In genomic region chr3:15803913-15804312, GRCh38 we compare ENCODE assay signal across 16 cellular contexts. TPM values are rescaled to one million over a fixed set of nuclear protein-coding genes. Genes with fewer than 3 reads are reported as not detected.
DNase-seq lines count a peak whose midpoint lies in the region; ATAC-seq and TF ChIP-seq lines count a peak whose summit lies in the region.
"Had no signal": no experiment of that assay in that cellular context is flagged by ENCODE, and none has a peak within 500 bp of the region (broad histone marks: within the 10 kb centered on the region; RNA-seq: fewer than 3 reads in every experiment).

No MANE protein-coding gene starts in this region.

- H3F3A ChIP-seq in SK-N-SH (replicated peaks; ENCODE audit: insufficient read depth), result peaks cover 26% of the 10 kb centered on the region
- H3F3A ChIP-seq in PC-9 (ENCODE audit: insufficient read depth, low read depth), result peaks cover 12% of the 10 kb centered on the region

- H3K4me3 Mint-ChIP-seq in effector memory CD8-positive, alpha-beta T cell, result no peak overlapping the region

- peak in 1 of 2 experiments; percentile 19; a peak in 1 of 4 replicates for TF ChIP-seq EP300 in SK-N-SH (IDR thresholded peaks at IDR 0.05; ENCODE audit: borderline replicate concordance in 1 of 2, low read depth in 1 of 2, low read length in 1 of 2)

- peak overlapping the region; percentile 95; the same call in 1 of the 2 replicates for H3K27ac ChIP-seq in ACC112 (ENCODE audit: low read depth, low read length)
- peak overlapping the region; percentile 82 for H3K27ac ChIP-seq in HL-60 (replicated peaks)
- H3K27ac ChIP-seq in SK-N-SH (ENCODE audit: low read depth in 2 of 2, low read length in 1 of 2), result peak overlapping the region in 1 of 2 experiments; percentile 95; a peak in 3 of 4 replicates
- H3K27ac ChIP-seq in PC-9, result no peak overlapping the region
- H3K27ac ChIP-seq: Peyer's patch, SK-N-MC had no signal

- 47% methylated on average over 2 of the region's 2 CpGs for WGBS in SK-N-SH (ENCODE audit: low lambda C conversion rate)

- peaks cover 32 to 47% of the 10 kb centered on the region in 2 donors for H3K4me1 Mint-ChIP-seq in effector memory CD8-positive, alpha-beta T cell (ENCODE audit: low read depth in 2 of 2)

- H3K27ac Mint-ChIP-seq in effector memory CD8-positive, alpha-beta T cell, result peak overlapping the region; percentile 41 to 64

- H3K9me2 ChIP-seq in SK-N-SH (no peaks in the 10 kb centered on the region), PC-9 (ENCODE audit: insufficient read depth) (peaks cover 10% of the 10 kb centered on the region; the same call in 1 of the 2 replicates)

- BruUV-seq in PC-9 (replicated peaks; lab: Mats Ljungman, UMichigan), result no TSS peak

- H3K4me1 ChIP-seq in ACC112 (ENCODE audit: control insufficient read depth, insufficient read depth, low read length, unreplicated experiment), result peaks cover 53% of the 10 kb centered on the region
- H3K4me1 ChIP-seq in SK-N-SH (ENCODE audit: control insufficient read depth in 1 of 2, insufficient read depth in 2 of 2, low read depth in 1 of 2, low read length in 1 of 2), result peaks cover 8 to 42% of the 10 kb centered on the region in 2 experiments; a peak in 2 of 4 replicates
- H3K4me1 ChIP-seq in PC-9 (replicated peaks; ENCODE audit: insufficient read depth), result peaks cover 24% of the 10 kb centered on the region
- H3K4me1 ChIP-seq: Caco-2, Peyer's patch had no signal

- no peak for TF ChIP-seq RAD21 in SK-N-SH (IDR thresholded peaks at IDR 0.05; ENCODE audit: low read length)

- TF ChIP-seq CTCF in HL-60 (IDR thresholded peaks at IDR 0.05; ENCODE audit: insufficient read depth, low read length) (no peak), SK-N-SH (IDR thresholded peaks at IDR 0.05) (no peak), PC-9 (conservative IDR thresholded peaks at IDR 0.05) (no peak)

- no peak overlapping the region for H3K9ac ChIP-seq in SK-N-SH

- H2AFZ ChIP-seq in ACC112 (ENCODE audit: low read length, unreplicated experiment) (no peak overlapping the region), SK-N-SH (ENCODE audit: low read depth) (no peak overlapping the region), PC-9 (no peak overlapping the region)

- POLR2A ChIA-PET in SK-N-SH (lab: Yijun Ruan, JAX), result no interaction called here
- POLR2A ChIA-PET in PC-9 (lab: Charles Lee; ENCODE audit: unreplicated experiment), result no interaction called here

- intact Hi-C loops in posterior vena cava (cut with DNase I) (no loop called here), PC-9 (cut with micrococcal nuclease; ENCODE audit: unreplicated experiment) (no loop called here)

- H3K79me2 ChIP-seq in ACC112 (ENCODE audit: control insufficient read depth, insufficient read depth, low read length, unreplicated experiment), result peaks cover 52% of the 10 kb centered on the region
- H3K79me2 ChIP-seq in SK-N-SH (ENCODE audit: insufficient read depth), result peaks cover 92% of the 10 kb centered on the region
- H3K79me2 ChIP-seq in PC-9 (ENCODE audit: low read depth), result peaks cover 76% of the 10 kb centered on the region

- CTCF ChIA-PET in SK-N-SH (lab: Yijun Ruan, JAX), result no interaction called here
- CTCF ChIA-PET in PC-9 (lab: Charles Lee), result interaction anchor here (0.6 kb wide), 1 partner anchor 8 kb away, joined by 11 read pairs; no protein-coding TSS in a partner anchor

- no peak overlapping the region for H3K4me3 ChIP-seq in ACC112 (ENCODE audit: low read depth, low read length)
- H3K4me3 ChIP-seq in HL-60 (replicated peaks; ENCODE audit: insufficient read depth, low read length), result no peak overlapping the region
- H3K4me3 ChIP-seq in SK-N-SH (ENCODE audit: low read depth in 2 of 2, low read length in 1 of 2), result no peak overlapping the region
- H3K4me3 ChIP-seq in PC-9, result no peak overlapping the region
- H3K4me3 ChIP-seq: Peyer's patch, SK-N-MC had no signal

- H3K9me3 ChIP-seq in SK-N-SH (no peaks in the 10 kb centered on the region), PC-9 (ENCODE audit: insufficient read depth, low read depth) (no peaks in the 10 kb centered on the region; the same call in 1 of the 2 replicates)
- H3K9me3 ChIP-seq: Caco-2, Peyer's patch had no signal

- H3K27me3 ChIP-seq in ACC112 (ENCODE audit: insufficient read depth, low read length) (no peaks in the 10 kb centered on the region), HL-60 (ENCODE audit: insufficient read depth, poor library complexity, severe bottlenecking) (no peaks in the 10 kb centered on the region), SK-N-SH (ENCODE audit: insufficient read depth) (no peaks in the 10 kb centered on the region), PC-9 (ENCODE audit: insufficient read depth, low read depth) (no peaks in the 10 kb centered on the region)
- H3K27me3 ChIP-seq: Peyer's patch had no signal

- no peak for ATAC-seq in effector memory CD8-positive, alpha-beta T cell (replicated peaks)

- H3K4me2 ChIP-seq in SK-N-SH (no peak overlapping the region), PC-9 (no peak overlapping the region)

- no peaks in the 10 kb centered on the region for H3K36me3 ChIP-seq in ACC112 (ENCODE audit: insufficient read depth, low read length)
- H3K36me3 ChIP-seq in SK-N-SH (replicated peaks in 1 of 2; ENCODE audit: control insufficient read depth in 1 of 2, insufficient read depth in 2 of 2, low read length in 1 of 2), result peaks cover 0 to 7% of the 10 kb centered on the region in 2 experiments
- H3K36me3 ChIP-seq in PC-9 (ENCODE audit: low read depth), result 0 out of 2 replicates have a peak, but pooled peaks cover 5% of the 10 kb centered on the region
- H3K36me3 ChIP-seq: Peyer's patch had no signal

- H4K20me1 ChIP-seq in SK-N-SH (ENCODE audit: insufficient read depth) (no peaks in the 10 kb centered on the region), PC-9 (ENCODE audit: insufficient read depth) (no peaks in the 10 kb centered on the region)

- H3K36me3 Mint-ChIP-seq in effector memory CD8-positive, alpha-beta T cell (ENCODE audit: insufficient read depth), result peaks cover 6% of the 10 kb centered on the region

- no peak for DNase-seq in HL-60 (ENCODE audit: low read depth in 1 of 2, low spot score in 1 of 2)
- DNase-seq in SK-N-SH, result no peak
- no peak for DNase-seq in effector memory CD8-positive, alpha-beta T cell
- DNase-seq in posterior vena cava (ENCODE audit: low spot score), result no peak
- no peak for DNase-seq in PC-9
- DNase-seq in HuH-7 (ENCODE audit: low spot score), result no peak
- DNase-seq: ACHN, AML-193, Caco-2, EL, NCI-H1092, NCI-H146, NCI-H774, Peyer's patch had no signal

- no peaks in the 10 kb centered on the region for H3K9me3 Mint-ChIP-seq in effector memory CD8-positive, alpha-beta T cell

- no peaks in the 10 kb centered on the region for H3K27me3 Mint-ChIP-seq in effector memory CD8-positive, alpha-beta T cell

TF ChIP-seq in SK-N-SH, 30 proteins besides CTCF, POLR2A, EP300 and RAD21:
- TF ChIP-seq MEF2A (IDR thresholded peaks at IDR 0.05; ENCODE audit: borderline replicate concordance, low read depth) (peak; percentile 53; the same call in 1 of the 2 replicates), GATA2 (CRISPR knock-in tag; IDR thresholded peaks at IDR 0.05) (no peak), TCF12 (IDR thresholded peaks at IDR 0.05) (0 out of 2 replicates have a peak, but pooled peaks have one; percentile 19)
TF ChIP-seq in SK-N-SH: peak in this region for 2.

RNA-seq across cellular contexts. Expression of gene ANKRD28, which starts 6.1 kb away (rescaled TPM):
- 74.8 and 102 TPM in 2 replicates for polyA plus RNA-seq in SK-N-SH (2012; rRNA removed)
- polyA plus RNA-seq in SK-N-SH (2012; cell fraction: cytosol; rRNA removed), result 63.3 and 73.0 TPM in 2 replicates
- polyA plus RNA-seq in SK-N-SH (2012; cell fraction: nucleus; rRNA removed), result 95.3 and 194 TPM in 2 replicates
- total RNA-seq in posterior vena cava, result 10 to 100 TPM; 40.9 to 45.0 TPM
- 59.7 and 82.6 TPM in 2 replicates for total RNA-seq in PC-9 (2021)
